Comparison of ENCODE assay signal across 8 cellular contexts in genomic region chr12:3727877-3728632, GRCh38. TPM values are rescaled to one million over a fixed set of nuclear protein-coding genes. Genes with fewer than 3 reads are reported as not detected.
DNase-seq lines count a peak whose midpoint lies in the region; ATAC-seq and TF ChIP-seq lines count a peak whose summit lies in the region.

No MANE protein-coding gene starts in this region.

- intact Hi-C loops in IMR-90 (cut with micrococcal nuclease): no loop called here

- CTCF ChIA-PET in CD8-positive, alpha-beta memory T cell (lab: Charles Lee): interaction anchor here (1.3 to 2.6 kb wide), 3 partner anchors 16 to 49 kb away, joined by 3 to 7 read pairs (median 7); partner anchors contain the start of gene CRACR2A
- CTCF ChIA-PET in IMR-90 (lab: Yijun Ruan, JAX): no interaction called here
- CTCF ChIA-PET in activated naive CD4-positive, alpha-beta T cell treated with anti-CD3 and anti-CD28 coated beads, Interleukin-2, amount 10 ng/mL, durations not matched to agents 7 days and 5 days (lab: Charles Lee): interaction anchor here (1.1 to 3.2 kb wide), 5 partner anchors 16 to 75 kb away, joined by 3 to 18 read pairs (median 4); no protein-coding TSS in a partner anchor

- H3K27ac Mint-ChIP-seq in CD8-positive, alpha-beta memory T cell: peak overlapping the region; percentile 73 to 99 (median 96)
- H3K27ac Mint-ChIP-seq in activated naive CD4-positive, alpha-beta T cell treated with anti-CD3 and anti-CD28 coated beads, Interleukin-2, amount 10 ng/mL, durations not matched to agents 7 days and 5 days: peak overlapping the region; percentile 82

- peak overlapping the region; percentile 19 for H3K4me3 ChIP-seq in CD8-positive, alpha-beta memory T cell (ENCODE audit: low read length)
- H3K4me3 ChIP-seq in IMR-90 (ENCODE audit: insufficient read depth, low read depth, low read length) (no peak overlapping the region), neuronal stem cell (ENCODE audit: low read length in 2 of 2) (peak overlapping the region in 1 of 2 donors; percentile 11), gastroesophageal sphincter (no peak overlapping the region)

- peaks cover 13% of the 10 kb centered on the region for H3K36me3 ChIP-seq in CD8-positive, alpha-beta memory T cell (ENCODE audit: insufficient read depth, low read length)
- H3K36me3 ChIP-seq in IMR-90 (ENCODE audit: control insufficient read depth, insufficient read depth, low read length) (no peaks in the 10 kb centered on the region), neuronal stem cell (replicated peaks in 1 of 2; ENCODE audit: control insufficient read depth in 2 of 2, insufficient read depth in 2 of 2, low read length in 2 of 2) (no peaks in the 10 kb centered on the region), gastroesophageal sphincter (no peaks in the 10 kb centered on the region)

- H4K20me1 ChIP-seq in IMR-90 (ENCODE audit: insufficient read depth, low read length): no peaks in the 10 kb centered on the region

- WGBS in IMR-90 (ENCODE audit: extremely low coverage in 2 of 2, insufficient read length in 1 of 2), 2 experiments: 28% methylated on average over 2 of the region's 8 CpGs; no CpG with 5 or more reads in 1 of the 2 experiments
- no CpG with 5 or more reads among the region's 8 CpGs for WGBS in neuronal stem cell (ENCODE audit: extremely low coverage in 2 of 2, insufficient read length in 2 of 2, insufficient replicate concordance in 1 of 2), 2 donors
- 67 to 80% methylated on average over 6 to 7 of the region's 8 CpGs for WGBS in gastroesophageal sphincter (ENCODE audit: low coverage in 1 of 2), 2 donors

- H3K9me3 Mint-ChIP-seq in CD8-positive, alpha-beta memory T cell: peaks cover 0 to 4% (median 2%) of the 10 kb centered on the region in 5 donors
- peaks cover 21% of the 10 kb centered on the region for H3K9me3 Mint-ChIP-seq in activated naive CD4-positive, alpha-beta T cell treated with anti-CD3 and anti-CD28 coated beads, Interleukin-2, amount 10 ng/mL, durations not matched to agents 7 days and 5 days

- H3K4me2 ChIP-seq in IMR-90 (ENCODE audit: low read depth, low read length) (no peak overlapping the region; the same call in 1 of the 2 replicates), neuronal stem cell (ENCODE audit: insufficient read depth, low read length, poor library complexity, severe bottlenecking) (no peak overlapping the region)

- H4K5ac ChIP-seq in IMR-90 (ENCODE audit: low read depth, low read length): no peak overlapping the region

- TF ChIP-seq POLR2A in IMR-90 (IDR thresholded peaks at IDR 0.05; ENCODE audit: low read depth, low read length) (no peak), gastroesophageal sphincter (IDR thresholded peaks at IDR 0.05) (no peak)

- no peak overlapping the region for H3K14ac ChIP-seq in IMR-90 (replicated peaks; ENCODE audit: low read depth, low read length)
- no peak overlapping the region for H3K14ac ChIP-seq in neuronal stem cell (ENCODE audit: low read length)

- H3K4ac ChIP-seq in IMR-90 (ENCODE audit: low read depth, low read length) (no peak overlapping the region), neuronal stem cell (ENCODE audit: low read length) (no peak overlapping the region)

- dilution Hi-C loops in IMR-90 (cut with HindIII; ENCODE audit: low sequenced_read_pairs, unreplicated experiment): no loop called here

- no peak overlapping the region for H2BK20ac ChIP-seq in IMR-90 (ENCODE audit: low read depth, low read length)

- H2BK120ac ChIP-seq in IMR-90 (ENCODE audit: low read depth, low read length): no peak overlapping the region
- H2BK120ac ChIP-seq in neuronal stem cell (ENCODE audit: low read depth, low read length): no peak overlapping the region

- no peak overlapping the region for H3K18ac ChIP-seq in IMR-90 (ENCODE audit: low read depth, low read length)
- no peak overlapping the region for H3K18ac ChIP-seq in neuronal stem cell (ENCODE audit: low read length)

- H4K8ac ChIP-seq in IMR-90 (ENCODE audit: low read depth in 2 of 2, low read length in 2 of 2): no peak overlapping the region
- H4K8ac ChIP-seq in neuronal stem cell (ENCODE audit: low read depth, low read length): no peak overlapping the region

- TF ChIP-seq CTCF in IMR-90 (conservative IDR thresholded peaks at IDR 0.05; ENCODE audit: low read depth, low read length) (no peak), gastroesophageal sphincter (IDR thresholded peaks at IDR 0.05) (no peak)

- POLR2A ChIA-PET in CD8-positive, alpha-beta memory T cell (lab: Charles Lee): interaction anchor here (0.5 to 2.0 kb wide), 4 partner anchors 11 to 145 kb away, joined by 3 to 10 read pairs (median 4); partner anchors contain the start of genes CRACR2A and PARP11
- POLR2A ChIA-PET in IMR-90 (lab: Charles Lee; ENCODE audit: unreplicated experiment): no interaction called here

- no peak overlapping the region for H3K23ac ChIP-seq in IMR-90 (ENCODE audit: low read depth, low read length)
- H3K23ac ChIP-seq in neuronal stem cell (ENCODE audit: low read depth, low read length, poor library complexity): no peak overlapping the region

- H2BK12ac ChIP-seq in neuronal stem cell (ENCODE audit: low read length): no peak overlapping the region

- peak overlapping the region; percentile 73 for H3K27ac ChIP-seq in CD8-positive, alpha-beta memory T cell (ENCODE audit: low read depth, low read length)
- H3K27ac ChIP-seq in IMR-90 (ENCODE audit: insufficient read depth, low read length) (no peak overlapping the region), neuronal stem cell (replicated peaks; ENCODE audit: low read length) (no peak overlapping the region), gastroesophageal sphincter (no peak overlapping the region)

- no peak for TF ChIP-seq RAD21 in IMR-90 (IDR thresholded peaks at IDR 0.05; ENCODE audit: low read length)

- peaks cover 27% of the 10 kb centered on the region for H3K4me1 ChIP-seq in CD8-positive, alpha-beta memory T cell (ENCODE audit: insufficient read depth, low read length)
- H3K4me1 ChIP-seq in IMR-90 (ENCODE audit: control insufficient read depth, insufficient read depth, low read length) (no peaks in the 10 kb centered on the region), neuronal stem cell (ENCODE audit: control insufficient read depth in 2 of 2, insufficient read depth in 1 of 2, low read depth in 1 of 2, low read length in 2 of 2) (peaks cover 13 to 30% of the 10 kb centered on the region in 2 donors), gastroesophageal sphincter (no peaks in the 10 kb centered on the region)

- H3K9me3 ChIP-seq in CD8-positive, alpha-beta memory T cell (ENCODE audit: low read length): no peaks in the 10 kb centered on the region
- H3K9me3 ChIP-seq in IMR-90 (ENCODE audit: control insufficient read depth, insufficient read depth, low read length) (no peaks in the 10 kb centered on the region), neuronal stem cell (replicated peaks in 1 of 2; ENCODE audit: control insufficient read depth in 2 of 2, insufficient read depth in 1 of 2, low read depth in 1 of 2, low read length in 2 of 2) (peaks cover 1 to 11% of the 10 kb centered on the region in 2 donors), gastroesophageal sphincter (no peaks in the 10 kb centered on the region)

- H3K27me3 Mint-ChIP-seq in CD8-positive, alpha-beta memory T cell: no peaks in the 10 kb centered on the region
- H3K27me3 Mint-ChIP-seq in activated naive CD4-positive, alpha-beta T cell treated with anti-CD3 and anti-CD28 coated beads, Interleukin-2, amount 10 ng/mL, durations not matched to agents 7 days and 5 days: no peaks in the 10 kb centered on the region

- no peak overlapping the region for H2BK5ac ChIP-seq in IMR-90 (ENCODE audit: low read depth, low read length, poor library complexity, severe bottlenecking)
- no peak overlapping the region for H2BK5ac ChIP-seq in neuronal stem cell (ENCODE audit: low read length)

- H2AFZ ChIP-seq in IMR-90 (replicated peaks; ENCODE audit: low read length, poor library complexity): no peak overlapping the region
- peak overlapping the region; percentile 54 for H2AFZ ChIP-seq in neuronal stem cell (ENCODE audit: low read length)

- BruUV-seq in IMR-90 (replicated peaks; lab: Mats Ljungman, UMichigan): no TSS peak

- H3K27me3 ChIP-seq in CD8-positive, alpha-beta memory T cell (ENCODE audit: insufficient read depth, low read length, poor library complexity, severe bottlenecking): no peaks in the 10 kb centered on the region
- peaks cover 17% of the 10 kb centered on the region for H3K27me3 ChIP-seq in IMR-90 (ENCODE audit: control insufficient read depth, insufficient read depth, low read length)
- no peaks in the 10 kb centered on the region for H3K27me3 ChIP-seq in neuronal stem cell (ENCODE audit: control insufficient read depth in 3 of 3, insufficient read depth in 3 of 3, low read depth in 1 of 3, low read length in 3 of 3)
- no peaks in the 10 kb centered on the region for H3K27me3 ChIP-seq in gastroesophageal sphincter

- peaks cover 3% of the 10 kb centered on the region; the same call in 1 of the 2 replicates for H3K9me1 ChIP-seq in IMR-90 (ENCODE audit: insufficient read depth, low read length)

- in situ Hi-C loops in IMR-90 (cut with MboI; ENCODE audit: low sequenced_read_pairs): no loop called here

- no peak for TF ChIP-seq EP300 in gastroesophageal sphincter (IDR thresholded peaks at IDR 0.05)

- H2AK9ac ChIP-seq in IMR-90 (replicated peaks; ENCODE audit: low read depth, low read length, poor library complexity): no peak overlapping the region

- no peak overlapping the region for H3K56ac ChIP-seq in IMR-90 (ENCODE audit: extremely low read depth, insufficient read depth, low read length)

- H3K4me3 Mint-ChIP-seq in CD8-positive, alpha-beta memory T cell: peak overlapping the region; percentile 64 to 85 (median 81)
- H3K4me3 Mint-ChIP-seq in activated naive CD4-positive, alpha-beta T cell treated with anti-CD3 and anti-CD28 coated beads, Interleukin-2, amount 10 ng/mL, durations not matched to agents 7 days and 5 days: peak overlapping the region; percentile 25

- H2BK15ac ChIP-seq in IMR-90 (ENCODE audit: low read depth, low read length) (no peak overlapping the region), neuronal stem cell (ENCODE audit: low read length) (no peak overlapping the region)

- peaks cover 16 to 70% (median 27%) of the 10 kb centered on the region in 3 donors for H3K36me3 Mint-ChIP-seq in CD8-positive, alpha-beta memory T cell
- H3K36me3 Mint-ChIP-seq in activated naive CD4-positive, alpha-beta T cell treated with anti-CD3 and anti-CD28 coated beads, Interleukin-2, amount 10 ng/mL, durations not matched to agents 7 days and 5 days: peaks cover 72% of the 10 kb centered on the region

- H4K91ac ChIP-seq in IMR-90 (ENCODE audit: insufficient read depth, low read depth, low read length) (no peak overlapping the region), neuronal stem cell (ENCODE audit: low read depth, low read length, poor library complexity) (no peak overlapping the region)

- peak; percentile 40 to 73 (median 41) for DNase-seq in CD8-positive, alpha-beta memory T cell
- DNase-seq in IMR-90 (peak; percentile 33), neuronal stem cell (ENCODE audit: low spot score) (no peak), SHP77 treated with DMSO at 0.1 percent for 48 hours (lab: John Stamatoyannopoulos, UW) (no peak)
- DNase-seq in activated naive CD4-positive, alpha-beta T cell treated with anti-CD3 and anti-CD28 coated beads, Interleukin-2, amount 10 ng/mL, durations not matched to agents 7 days and 5 days: peak; percentile 57
- no peak for DNase-seq in activated CD8-positive, alpha-beta memory T cell treated with anti-CD3 and anti-CD28 coated beads for 24 hours

- H3K79me1 ChIP-seq in IMR-90 (ENCODE audit: low read depth in 1 of 2, low read length in 2 of 2) (no peaks in the 10 kb centered on the region), neuronal stem cell (ENCODE audit: low read depth, low read length) (no peaks in the 10 kb centered on the region)

- H3K9ac ChIP-seq in IMR-90 (ENCODE audit: low read depth, low read length) (no peak overlapping the region), neuronal stem cell (ENCODE audit: low read depth, low read length, poor library complexity) (no peak overlapping the region)

- H3K4me1 Mint-ChIP-seq in CD8-positive, alpha-beta memory T cell: peaks cover 45 to 57% (median 46%) of the 10 kb centered on the region in 3 donors
- H3K4me1 Mint-ChIP-seq in activated naive CD4-positive, alpha-beta T cell treated with anti-CD3 and anti-CD28 coated beads, Interleukin-2, amount 10 ng/mL, durations not matched to agents 7 days and 5 days: peaks cover 39% of the 10 kb centered on the region

- peak; percentile 79 for ATAC-seq in GM19467 (IDR thresholded peaks at IDR 0.05; ENCODE audit: unreplicated experiment)
- peak; percentile 44 for ATAC-seq in IMR-90 (ENCODE audit: low read depth)
- no peak for ATAC-seq in gastroesophageal sphincter

- no peak overlapping the region for H2AK5ac ChIP-seq in IMR-90 (ENCODE audit: low read depth, low read length)
- H2AK5ac ChIP-seq in neuronal stem cell (ENCODE audit: low read depth, low read length): no peak overlapping the region

RNA-seq across cellular contexts. Expression of gene CRACR2A, which starts 24.9 kb away (rescaled TPM):
- total RNA-seq in CD8-positive, alpha-beta memory T cell: 10 to 100 TPM; 27.3 to 27.9 TPM
- 23.3 TPM for polyA plus RNA-seq in CD8-positive, alpha-beta memory T cell
- total RNA-seq in IMR-90 (2012; rRNA removed) (0.54 and 0.83 TPM in 2 replicates), gastroesophageal sphincter (1 to 10 TPM; 2.2 to 5.4 (median 3.0) TPM)
- 0.55 and 0.60 TPM in 2 replicates for polyA plus RNA-seq in IMR-90 (2012; rRNA removed)
- 0.23 and 0.24 TPM in 2 replicates for polyA plus RNA-seq in IMR-90 (2012; cell fraction: cytosol; rRNA removed)
- 0.13 and 0.52 TPM in 2 replicates for polyA plus RNA-seq in IMR-90 (2012; cell fraction: nucleus; rRNA removed; ENCODE audit: low replicate concordance)
- polyA plus RNA-seq in neuronal stem cell (2013, experiment 1 of 2): 0.71 TPM
- polyA plus RNA-seq in neuronal stem cell (2013, experiment 2 of 2): 0.64 TPM

Comparison
In these comparisons a context has a peak if more than half of its experiments do, and no peak if none do; other contexts are left out.
1. DNase-seq: peak in CD8-positive, alpha-beta memory T cell (5 of 5), IMR-90 (single experiment) and activated naive CD4-positive, alpha-beta T cell treated with anti-CD3 and anti-CD28 coated beads, Interleukin-2, amount 10 ng/mL, durations not matched to agents 7 days and 5 days (single experiment); none in neuronal stem cell (single experiment), activated CD8-positive, alpha-beta memory T cell treated with anti-CD3 and anti-CD28 coated beads for 24 hours (single experiment) and SHP77 treated with DMSO at 0.1 percent for 48 hours (single experiment).
2. RNA of gene CRACR2A, which starts 24.9 kb away (total RNA-seq): 27.3 to 27.9 TPM in CD8-positive, alpha-beta memory T cell; 2.2 to 5.4 TPM in gastroesophageal sphincter and 0.54 to 0.83 TPM in IMR-90; every median in the first group is over 4 times any median in the second.